9 cellular contexts compared by ENCODE assay signal in genomic region chr2:138827426-138828054, GRCh38. TPM values are rescaled to one million over a fixed set of nuclear protein-coding genes. Genes with fewer than 3 reads are reported as not detected.
A peak's percentile ranks its signal among the peaks of the same experiment; 100 is the strongest.
DNase-seq lines count a peak whose midpoint lies in the region; ATAC-seq and TF ChIP-seq lines count a peak whose summit lies in the region.
"Had no signal": no experiment of that assay in that cellular context is flagged by ENCODE, and none has a peak within 500 bp of the region (broad histone marks: within the 10 kb centered on the region; RNA-seq: fewer than 3 reads in every experiment).

No MANE protein-coding gene starts in this region.

- H3K4me3 ChIP-seq in suprapubic skin, result no peak overlapping the region

- no peak overlapping the region for H3K27ac ChIP-seq in suprapubic skin

- H3K4me1 ChIP-seq in suprapubic skin, result no peaks in the 10 kb centered on the region

- H3K4me3 Mint-ChIP-seq in MCF 10A (ENCODE audit: unreplicated experiment), result no peak overlapping the region
- H3K4me3 Mint-ChIP-seq: activated naive CD8-positive, alpha-beta T cell treated with anti-CD3 and anti-CD28 coated beads, Interleukin-2, amount 10 ng/mL, durations not matched to agents 7 days and 5 days had no signal

- intact Hi-C loops in MCF 10A (cut with micrococcal nuclease), result loop anchor here (1.0 kb wide), 4 partner anchors 453 to 961 kb away; no protein-coding TSS in a partner anchor

- POLR2A ChIA-PET in MCF 10A (lab: Yijun Ruan, JAX), result interaction anchor here (0.9 kb wide), 1 partner anchor 915 kb away, joined by 3 read pairs; no protein-coding TSS in a partner anchor

- no peaks in the 10 kb centered on the region for H3K36me3 ChIP-seq in suprapubic skin

- H3K9me3 Mint-ChIP-seq in MCF 10A (ENCODE audit: unreplicated experiment), result no peaks in the 10 kb centered on the region
- H3K9me3 Mint-ChIP-seq: activated naive CD8-positive, alpha-beta T cell treated with anti-CD3 and anti-CD28 coated beads, Interleukin-2, amount 10 ng/mL, durations not matched to agents 7 days and 5 days had no signal

- TF ChIP-seq CTCF in MCF 10A (IDR thresholded peaks at IDR 0.05; ENCODE audit: unreplicated experiment), result peak; percentile 49
- TF ChIP-seq CTCF in suprapubic skin (IDR thresholded peaks at IDR 0.05), result peak; percentile 34 to 59

- CTCF ChIA-PET in MCF 10A (lab: Yijun Ruan, JAX), result interaction anchor here (0.5 to 3.8 kb wide), 51 partner anchors 10 to 1655 kb away, joined by 3 to 97 read pairs (median 4); no protein-coding TSS in a partner anchor

- 13% methylated on average over 3 of the region's 3 CpGs for WGBS in suprapubic skin

- H3K36me3 Mint-ChIP-seq in MCF 10A (ENCODE audit: insufficient read depth, unreplicated experiment), result no peaks in the 10 kb centered on the region
- H3K36me3 Mint-ChIP-seq: activated naive CD8-positive, alpha-beta T cell treated with anti-CD3 and anti-CD28 coated beads, Interleukin-2, amount 10 ng/mL, durations not matched to agents 7 days and 5 days had no signal

- H3K27me3 ChIP-seq in suprapubic skin, result peaks cover 2% of the 10 kb centered on the region

- peak; percentile 81 for ATAC-seq in GM21381 (IDR thresholded peaks at IDR 0.05; ENCODE audit: unreplicated experiment)

- H3K4me1 Mint-ChIP-seq in MCF 10A (ENCODE audit: insufficient read depth, unreplicated experiment), result no peaks in the 10 kb centered on the region
- H3K4me1 Mint-ChIP-seq: activated naive CD8-positive, alpha-beta T cell treated with anti-CD3 and anti-CD28 coated beads, Interleukin-2, amount 10 ng/mL, durations not matched to agents 7 days and 5 days had no signal

- no peak overlapping the region for H3K27ac Mint-ChIP-seq in MCF 10A (ENCODE audit: low read depth, unreplicated experiment)
- H3K27ac Mint-ChIP-seq: activated naive CD8-positive, alpha-beta T cell treated with anti-CD3 and anti-CD28 coated beads, Interleukin-2, amount 10 ng/mL, durations not matched to agents 7 days and 5 days had no signal

- no peak for TF ChIP-seq EP300 in suprapubic skin (IDR thresholded peaks at IDR 0.05)

- no peaks in the 10 kb centered on the region for H3K9me3 ChIP-seq in suprapubic skin

- no TSS peak for BruUV-seq in MCF 10A (replicated peaks; lab: Mats Ljungman, UMichigan)

- no peak for TF ChIP-seq POLR2A in suprapubic skin (IDR thresholded peaks at IDR 0.05)

- DNase-seq in NCI-H187 treated with DMSO at 0.1 percent for 48 hours (lab: John Stamatoyannopoulos, UW) (peak; percentile 7), NCI-H187 (lab: John Stamatoyannopoulos, UW) (no peak), HPDE6-E6E7 (ENCODE audit: extremely low spot score) (peak; percentile 36), NOMO-1 treated with DMSO at 0.1 percent for 48 hours (lab: John Stamatoyannopoulos, UW; ENCODE audit: unreplicated experiment) (peak; percentile 60), MCF 10A (ENCODE audit: unreplicated experiment) (peak; percentile 80), iris pigment epithelial cell (ENCODE audit: low read depth) (peak; percentile 67), suprapubic skin (ENCODE audit: low spot score in 2 of 2) (no peak)
- DNase-seq: activated naive CD8-positive, alpha-beta T cell treated with anti-CD3 and anti-CD28 coated beads, Interleukin-2, amount 10 ng/mL, durations not matched to agents 7 days and 5 days had no signal

- H3K27me3 Mint-ChIP-seq in MCF 10A (ENCODE audit: insufficient read depth, unreplicated experiment), result peaks cover 7% of the 10 kb centered on the region

RNA-seq across cellular contexts. Expression of gene NXPH2, which starts 47.4 kb away (rescaled TPM):
- total RNA-seq in MCF 10A (2022), result not detected in 2 replicates
- not detected for total RNA-seq in suprapubic skin
- total RNA-seq: activated naive CD8-positive, alpha-beta T cell treated with anti-CD3 and anti-CD28 coated beads, Interleukin-2, amount 10 ng/mL, durations not matched to agents 7 days and 5 days had no signal

Comparison
In these comparisons a context has a peak if more than half of its experiments do, and no peak if none do; other contexts are left out.
1. DNase-seq: peak in NCI-H187 treated with DMSO at 0.1 percent for 48 hours (single experiment), HPDE6-E6E7 (single experiment), NOMO-1 treated with DMSO at 0.1 percent for 48 hours (single experiment), MCF 10A (single experiment) and iris pigment epithelial cell (single experiment); none in NCI-H187 (0 of 2) and suprapubic skin (0 of 2).